Comparison of ENCODE assay signal across 31 cellular contexts in genomic region chr5:135600971-135601381, GRCh38. TPM values are rescaled to one million over a fixed set of nuclear protein-coding genes. Genes with fewer than 3 reads are reported as not detected.
DNase-seq lines count a peak whose midpoint lies in the region; ATAC-seq, FAIRE-seq and TF ChIP-seq lines count a peak whose summit lies in the region.
"Had no signal": no experiment of that assay in that cellular context is flagged by ENCODE, and none has a peak within 500 bp of the region (broad histone marks: within the 10 kb centered on the region; RNA-seq: fewer than 3 reads in every experiment).

No MANE protein-coding gene starts in this region.

- no peak overlapping the region for H3K27ac Mint-ChIP-seq in activated CD8-positive, alpha-beta memory T cell treated with anti-CD3 and anti-CD28 coated beads, Interleukin-2, amount 10 ng/mL, durations not matched to agents 7 days and 5 days
- H3K27ac Mint-ChIP-seq: activated naive CD4-positive, alpha-beta T cell treated with anti-CD3 and anti-CD28 coated beads, Interleukin-2, amount 10 ng/mL, durations not matched to agents 7 days and 5 days; dendritic cell treated with granulocyte-macrophage colony-stimulating factor and Interleukin-4, amounts not matched to agents 40 ng/mL and 50 ng/mL, for 4 days; stimulated activated naive B cell treated with anti-CD40 and anti-IgM and Interleukin-4, amounts not matched to agents 10 μg/mL and 1 μg/mL and 100 μg/mL, for 72 hours had no signal

- BruUV-seq in K562 (replicated peaks; lab: Mats Ljungman, UMichigan) = no TSS peak

- FAIRE-seq in RCC 7860 (lab: Jason Lieb, UNC) (no peak), K562 (lab: Jason Lieb, UNC) (peak; percentile 83)
- FAIRE-seq: A549, HTR-8/SVneo, small intestine had no signal

- TF ChIP-seq POLR2A in K562 (conservative IDR thresholded peaks at IDR 0.05) (no peak), sigmoid colon (IDR thresholded peaks at IDR 0.05) (no peak)

- CTCF ChIA-PET in activated CD8-positive, alpha-beta memory T cell treated with anti-CD3 and anti-CD28 coated beads, Interleukin-2, amount 10 ng/mL, durations not matched to agents 7 days and 5 days (lab: Charles Lee) = no interaction called here
- CTCF ChIA-PET in K562 (lab: Yijun Ruan, JAX; ENCODE audit: low intra/inter-chr PET ratio) = no interaction called here

- no peak overlapping the region for H3K9ac ChIP-seq in K562 (ENCODE audit: insufficient read depth in 1 of 2, low read depth in 2 of 2, low read length in 2 of 2)

- H4K20me1 ChIP-seq in K562 (replicated peaks; ENCODE audit: control insufficient read depth, insufficient read depth, low read length) = no peaks in the 10 kb centered on the region

- H3K4me2 ChIP-seq in K562 (ENCODE audit: insufficient read depth, low read length) = no peak overlapping the region
- H3K4me2 ChIP-seq: A549 had no signal

- DNase-seq in activated CD8-positive, alpha-beta memory T cell treated with anti-CD3 and anti-CD28 coated beads, Interleukin-2, amount 10 ng/mL, durations not matched to agents 7 days and 5 days = peak; percentile 22
- DNase-seq in activated CD8-positive, alpha-beta memory T cell treated with anti-CD3 and anti-CD28 coated beads for 24 hours = no peak
- DNase-seq in RCC 7860 (ENCODE audit: low spot score) = peak; percentile 48
- peak in 2 of 4 experiments; percentile 39 to 44 for DNase-seq in K562 (ENCODE audit: extremely low read depth in 1 of 4, low spot score in 3 of 4)
- DNase-seq in NCI-H524 treated with DMSO at 0.1 percent for 48 hours (lab: John Stamatoyannopoulos, UW) = no peak
- no peak for DNase-seq in activated T-cell treated with anti-CD3 and anti-CD28 coated beads, Interleukin-2, amount 50 U/mL, for 1 hour
- DNase-seq in sigmoid colon = no peak
- DNase-seq: activated CD4-positive, alpha-beta T cell treated with anti-CD3 and anti-CD28 coated beads, Interleukin-2, amount 50 U/mL, for 4 hours; activated CD8-positive, alpha-beta memory T cell treated with anti-CD3 and anti-CD28 coated beads, Interleukin-2, amount 50 U/mL, for 48 hours; activated naive CD4-positive, alpha-beta T cell treated with anti-CD3 and anti-CD28 coated beads, Interleukin-2, amount 10 ng/mL, durations not matched to agents 7 days and 5 days; CD4-positive, alpha-beta memory T cell; central memory CD4-positive, alpha-beta T cell; glutamatergic neuron; left lung; mesenchymal stem cell; NCI-H2029 treated with DMSO at 0.1 percent for 48 hours; NCI-H526; ovary; Peyer's patch; retina; small intestine; stimulated activated naive B cell treated with anti-CD40 and anti-IgM and Interleukin-4, amounts not matched to agents 10 μg/mL and 1 μg/mL and 100 μg/mL, for 72 hours; substantia nigra had no signal

- in situ Hi-C loops in K562 (cut with MboI) = no loop called here

- peaks cover 12% of the 10 kb centered on the region for H3K27me3 Mint-ChIP-seq in activated CD8-positive, alpha-beta memory T cell treated with anti-CD3 and anti-CD28 coated beads, Interleukin-2, amount 10 ng/mL, durations not matched to agents 7 days and 5 days

- ATAC-seq in activated CD8-positive, alpha-beta memory T cell treated with anti-CD3 and anti-CD28 coated beads, Interleukin-2, amount 10 ng/mL, durations not matched to agents 7 days and 5 days = no peak
- peak; percentile 86 for ATAC-seq in K562
- no peak for ATAC-seq in HG02981 (IDR thresholded peaks at IDR 0.05; ENCODE audit: unreplicated experiment)
- ATAC-seq: A549; activated CD4-positive, CD25-positive, alpha-beta regulatory T cell treated with anti-CD3 and anti-CD28 coated beads, Interleukin-2, amount 50 U/mL, for 24 hours; left lung; stimulated activated naive B cell treated with anti-CD40 and anti-IgM and Interleukin-4, amounts not matched to agents 10 μg/mL and 1 μg/mL and 100 μg/mL, for 72 hours had no signal

- H3K27ac ChIP-seq in K562 (ENCODE audit: extremely low read depth, low read depth, low read length) (no peak overlapping the region), sigmoid colon (no peak overlapping the region)
- H3K27ac ChIP-seq: A549, adrenal gland, left lung, ovary, Peyer's patch had no signal

- H3K4me1 ChIP-seq in K562 (replicated peaks in 1 of 2; ENCODE audit: control insufficient read depth in 2 of 2, insufficient read depth in 2 of 2, low read length in 2 of 2) (peaks cover 0 to 5% of the 10 kb centered on the region in 2 experiments; a peak in 2 of 5 replicates), sigmoid colon (no peaks in the 10 kb centered on the region)
- H3K4me1 ChIP-seq: A549, adrenal gland, left lung, Peyer's patch had no signal

- H3K36me3 Mint-ChIP-seq in activated CD8-positive, alpha-beta memory T cell treated with anti-CD3 and anti-CD28 coated beads, Interleukin-2, amount 10 ng/mL, durations not matched to agents 7 days and 5 days = no peaks in the 10 kb centered on the region
- H3K36me3 Mint-ChIP-seq: activated naive CD4-positive, alpha-beta T cell treated with anti-CD3 and anti-CD28 coated beads, Interleukin-2, amount 10 ng/mL, durations not matched to agents 7 days and 5 days; CD4-positive, alpha-beta memory T cell; stimulated activated naive B cell treated with anti-CD40 and anti-IgM and Interleukin-4, amounts not matched to agents 10 μg/mL and 1 μg/mL and 100 μg/mL, for 72 hours; type B pancreatic cell had no signal

- H3K4me3 Mint-ChIP-seq in activated CD8-positive, alpha-beta memory T cell treated with anti-CD3 and anti-CD28 coated beads, Interleukin-2, amount 10 ng/mL, durations not matched to agents 7 days and 5 days = no peak overlapping the region
- H3K4me3 Mint-ChIP-seq: activated naive CD4-positive, alpha-beta T cell treated with anti-CD3 and anti-CD28 coated beads, Interleukin-2, amount 10 ng/mL, durations not matched to agents 7 days and 5 days; CD4-positive, alpha-beta memory T cell; dendritic cell treated with granulocyte-macrophage colony-stimulating factor and Interleukin-4, amounts not matched to agents 40 ng/mL and 50 ng/mL, for 4 days; stimulated activated naive B cell treated with anti-CD40 and anti-IgM and Interleukin-4, amounts not matched to agents 10 μg/mL and 1 μg/mL and 100 μg/mL, for 72 hours; type B pancreatic cell had no signal

- WGBS in K562 (ENCODE audit: insufficient coverage, low coverage, missing lambda C conversion rate) = under 1% methylated on average over 6 of the region's 6 CpGs
- WGBS in sigmoid colon, 2 donors = 85 to 93% methylated on average over 6 of the region's 6 CpGs

- intact Hi-C loops in K562 (cut with micrococcal nuclease) = no loop called here
- intact Hi-C loops in sigmoid colon (cut with DNase I) = no loop called here

- H3K36me3 ChIP-seq in K562 (ENCODE audit: control insufficient read depth, insufficient read depth, low read length) = no peaks in the 10 kb centered on the region
- no peaks in the 10 kb centered on the region for H3K36me3 ChIP-seq in sigmoid colon
- H3K36me3 ChIP-seq: adrenal gland, left lung, ovary, Peyer's patch had no signal

- no peak; the same call in 1 of the 2 replicates for TF ChIP-seq EP300 in K562 (IDR thresholded peaks at IDR 0.05; ENCODE audit: low read length)
- no peak for TF ChIP-seq EP300 in sigmoid colon (IDR thresholded peaks at IDR 0.05)

- H3K27me3 ChIP-seq in K562 (ENCODE audit: control insufficient read depth in 2 of 2, insufficient read depth in 2 of 2, low read length in 2 of 2) (peaks cover 0 to 6% of the 10 kb centered on the region in 2 experiments; a peak in 1 of 5 replicates), sigmoid colon (no peaks in the 10 kb centered on the region)
- H3K27me3 ChIP-seq: adrenal gland, ovary, Peyer's patch had no signal

- H3K9me3 ChIP-seq in K562 (replicated peaks; ENCODE audit: control insufficient read depth, insufficient read depth, low read depth, low read length) (no peaks in the 10 kb centered on the region), sigmoid colon (peaks cover 0 to under 1% (median 0%) of the 10 kb centered on the region in 4 donors)
- H3K9me3 ChIP-seq: A549, adrenal gland, left lung, ovary, Peyer's patch had no signal

- H3K79me2 ChIP-seq in K562 (ENCODE audit: control insufficient read depth, insufficient read depth, low read length) = no peaks in the 10 kb centered on the region

- TF ChIP-seq CTCF in K562 (IDR thresholded peaks at IDR 0.05 in 2 of 3, conservative IDR thresholded peaks at IDR 0.05 in 1 of 3; ENCODE audit: insufficient read depth in 2 of 3, low read depth in 1 of 3, low read length in 3 of 3) (no peak), sigmoid colon (IDR thresholded peaks at IDR 0.05) (no peak)

- TF ChIP-seq RAD21 in K562 (CRISPR knock-in tag; conservative IDR thresholded peaks at IDR 0.05 in 1 of 2, IDR thresholded peaks at IDR 0.05 in 1 of 2) = peak in 1 of 2 experiments; percentile 4; a peak in 1 of 4 replicates

- no peaks in the 10 kb centered on the region for H3K9me3 Mint-ChIP-seq in activated CD8-positive, alpha-beta memory T cell treated with anti-CD3 and anti-CD28 coated beads, Interleukin-2, amount 10 ng/mL, durations not matched to agents 7 days and 5 days (ENCODE audit: low read depth)
- H3K9me3 Mint-ChIP-seq: activated naive CD4-positive, alpha-beta T cell treated with anti-CD3 and anti-CD28 coated beads, Interleukin-2, amount 10 ng/mL, durations not matched to agents 7 days and 5 days; CD4-positive, alpha-beta memory T cell; dendritic cell treated with granulocyte-macrophage colony-stimulating factor and Interleukin-4, amounts not matched to agents 40 ng/mL and 50 ng/mL, for 4 days; stimulated activated naive B cell treated with anti-CD40 and anti-IgM and Interleukin-4, amounts not matched to agents 10 μg/mL and 1 μg/mL and 100 μg/mL, for 72 hours had no signal

- H3K4me3 ChIP-seq in K562 (no peak overlapping the region), sigmoid colon (no peak overlapping the region)
- H3K4me3 ChIP-seq: A549, adrenal gland, left lung, ovary, Peyer's patch had no signal

- H2AFZ ChIP-seq in K562 (ENCODE audit: low read depth, low read length) = peak overlapping the region; percentile 28

- no peaks in the 10 kb centered on the region for H3K9me1 ChIP-seq in K562 (ENCODE audit: control insufficient read depth, insufficient read depth, low read length)

- no peaks in the 10 kb centered on the region for H3K4me1 Mint-ChIP-seq in activated CD8-positive, alpha-beta memory T cell treated with anti-CD3 and anti-CD28 coated beads, Interleukin-2, amount 10 ng/mL, durations not matched to agents 7 days and 5 days
- H3K4me1 Mint-ChIP-seq: activated naive CD4-positive, alpha-beta T cell treated with anti-CD3 and anti-CD28 coated beads, Interleukin-2, amount 10 ng/mL, durations not matched to agents 7 days and 5 days; CD4-positive, alpha-beta memory T cell; stimulated activated naive B cell treated with anti-CD40 and anti-IgM and Interleukin-4, amounts not matched to agents 10 μg/mL and 1 μg/mL and 100 μg/mL, for 72 hours had no signal

- POLR2A ChIA-PET in K562 (lab: Yijun Ruan, JAX) = interaction anchor here (0.6 to 0.7 kb wide), 2 partner anchors 11 to 34 kb away, joined by 3 to 4 read pairs; no protein-coding TSS in a partner anchor

RNA-seq across cellular contexts. Expression of gene CXCL14, which starts 22.2 kb away (rescaled TPM):
- total RNA-seq in activated CD8-positive, alpha-beta memory T cell treated with anti-CD3 and anti-CD28 coated beads, Interleukin-2, amount 10 ng/mL, durations not matched to agents 7 days and 5 days = not detected
- not detected in 2 replicates for total RNA-seq in K562 (2011; cell fraction: chromatin; rRNA removed; ENCODE audit: low replicate concordance)
- not detected in 2 replicates for total RNA-seq in K562 (2011; cell fraction: nucleolus; rRNA removed)
- total RNA-seq in K562 (2011; cell fraction: nucleoplasm; rRNA removed) = not detected in 2 replicates
- not detected in 2 replicates for total RNA-seq in K562 (2014; rRNA removed)
- not detected in 2 replicates for total RNA-seq in K562 (2014; rRNA removed; fragmentation: Illumina TruSeq; extraction: Trizol)
- not detected in 2 replicates for total RNA-seq in K562 (2015; rRNA removed; fragmentation: Illumina TruSeq; extraction: Trizol)
- total RNA-seq in K562 (2021) = not detected in 2 replicates
- not detected in 2 replicates for polyA plus RNA-seq in K562 (2011; rRNA removed)
- not detected in 2 replicates for polyA plus RNA-seq in K562 (2011; cell fraction: cytosol; rRNA removed)
- not detected in 2 replicates for polyA plus RNA-seq in K562 (2011; cell fraction: nucleus; rRNA removed)
- polyA plus RNA-seq in K562 (2012) = not detected in 2 replicates
- polyA plus RNA-seq in K562 (2014; fragmentation: Illumina TruSeq; extraction: Trizol) = not detected in 2 replicates
- not detected for polyA plus RNA-seq in K562 (2014; fragmentation: Nextera tagmentation; extraction: Ambion mirVana)
- polyA plus RNA-seq in K562 (2014; rRNA removed) = not detected in 2 replicates
- polyA minus RNA-seq in K562 (2011; rRNA and poly(A)+ RNA removed) = not detected in 2 replicates
- not detected in 2 replicates for polyA minus RNA-seq in K562 (2011; cell fraction: cytosol; rRNA and poly(A)+ RNA removed)
- polyA minus RNA-seq in K562 (2011; cell fraction: nucleus; rRNA and poly(A)+ RNA removed) = not detected in 2 replicates
- 10 to 100 TPM in 2 of 4 donors, 1 to 10 TPM in 2; 2.2 to 16.1 (median 12.3) TPM for total RNA-seq in sigmoid colon
- polyA plus RNA-seq in sigmoid colon = 10 to 100 TPM; 24.5 to 56.7 (median 46.2) TPM
- total RNA-seq: CD4-positive, alpha-beta memory T cell had no signal
- polyA plus RNA-seq: CD4-positive, alpha-beta memory T cell; neural cell had no signal

Comparison
In these comparisons a context has a peak if more than half of its experiments do, and no peak if none do; other contexts are left out.
1. DNase-seq: peak in activated CD8-positive, alpha-beta memory T cell treated with anti-CD3 and anti-CD28 coated beads, Interleukin-2, amount 10 ng/mL, durations not matched to agents 7 days and 5 days (single experiment) and RCC 7860 (single experiment); none in activated CD8-positive, alpha-beta memory T cell treated with anti-CD3 and anti-CD28 coated beads for 24 hours (single experiment), NCI-H524 treated with DMSO at 0.1 percent for 48 hours (single experiment), activated T-cell treated with anti-CD3 and anti-CD28 coated beads, Interleukin-2, amount 50 U/mL, for 1 hour (single experiment) and sigmoid colon (single experiment).